Comparison of ENCODE assay signal across 11 cellular contexts in genomic region chr19:1364070-1364719, GRCh38. TPM values are rescaled to one million over a fixed set of nuclear protein-coding genes. Genes with fewer than 3 reads are reported as not detected.
A peak's percentile ranks its signal among the peaks of the same experiment; 100 is the strongest.
DNase-seq lines count a peak whose midpoint lies in the region; ATAC-seq and TF ChIP-seq lines count a peak whose summit lies in the region.
"Had no signal": no experiment of that assay in that cellular context is flagged by ENCODE, and none has a peak within 500 bp of the region (broad histone marks: within the 10 kb centered on the region; RNA-seq: fewer than 3 reads in every experiment).

No MANE protein-coding gene starts in this region.

- no peak overlapping the region for H3K56ac ChIP-seq in mesendoderm (ENCODE audit: low read length)

- no peak overlapping the region for H3K9ac ChIP-seq in mesendoderm (ENCODE audit: low read length)

- intact Hi-C loops in activated CD4-positive, alpha-beta memory T cell treated with anti-CD3 and anti-CD28 coated beads for 36 hours (cut with micrococcal nuclease): no loop called here

- H2BK15ac ChIP-seq in mesendoderm (replicated peaks; ENCODE audit: low read depth): no peak overlapping the region

- DNase-seq in activated CD4-positive, alpha-beta memory T cell treated with anti-CD3 and anti-CD28 coated beads, Interleukin-2, amount 10 ng/mL, durations not matched to agents 7 days and 5 days: no peak
- no peak for DNase-seq in activated CD4-positive, alpha-beta memory T cell treated with anti-CD3 and anti-CD28 coated beads for 36 hours
- DNase-seq in NAMALWA (ENCODE audit: low spot score): peak; percentile 34
- DNase-seq in effector memory CD8-positive, alpha-beta T cell: no peak
- DNase-seq in stimulated activated naive CD8-positive, alpha-beta T cell treated with anti-CD3 and anti-CD28 coated beads, Interleukin-15, Interleukin-2, amounts not matched to agents 100 U/mL and 50 U/mL, for 24 hours: peak; percentile 35
- no peak for DNase-seq in erythroblast (lab: John Stamatoyannopoulos, UW)
- no peak for DNase-seq in mesendoderm
- DNase-seq: NCI-H2029, T1000 had no signal

- POLR2A ChIA-PET in activated CD4-positive, alpha-beta memory T cell treated with anti-CD3 and anti-CD28 coated beads, Interleukin-2, amount 10 ng/mL, durations not matched to agents 7 days and 5 days (lab: Charles Lee): no interaction called here
- POLR2A ChIA-PET in activated CD4-positive, alpha-beta memory T cell treated with anti-CD3 and anti-CD28 coated beads for 36 hours (lab: Charles Lee): no interaction called here

- no peak overlapping the region for H4K8ac ChIP-seq in mesendoderm (ENCODE audit: low read depth, low read length)

- no peak overlapping the region for H3K4me3 ChIP-seq in mesendoderm (ENCODE audit: low read length)

- H3K4me1 Mint-ChIP-seq in activated CD4-positive, alpha-beta memory T cell treated with anti-CD3 and anti-CD28 coated beads, Interleukin-2, amount 10 ng/mL, durations not matched to agents 7 days and 5 days: peaks cover 28% of the 10 kb centered on the region
- H3K4me1 Mint-ChIP-seq in activated CD4-positive, alpha-beta memory T cell treated with anti-CD3 and anti-CD28 coated beads for 36 hours (ENCODE audit: low read depth): peaks cover 21% of the 10 kb centered on the region
- H3K4me1 Mint-ChIP-seq in effector memory CD8-positive, alpha-beta T cell (ENCODE audit: low read depth in 2 of 2): peaks cover 0 to 13% of the 10 kb centered on the region in 2 donors

- H4K5ac ChIP-seq in mesendoderm (ENCODE audit: low read length): no peak overlapping the region

- WGBS in mesendoderm (ENCODE audit: extremely low coverage, insufficient coverage, low lambda C conversion rate): no CpG with 5 or more reads among the region's 15 CpGs

- H3K4me2 ChIP-seq in mesendoderm (ENCODE audit: low read length): no peak overlapping the region

- ATAC-seq in effector memory CD8-positive, alpha-beta T cell (replicated peaks): peak; percentile 74
- peak; percentile 86 for ATAC-seq in stimulated activated naive CD8-positive, alpha-beta T cell treated with anti-CD3 and anti-CD28 coated beads, Interleukin-15, Interleukin-2, amounts not matched to agents 100 U/mL and 50 U/mL, for 24 hours
- ATAC-seq in HG03469 (IDR thresholded peaks at IDR 0.05; ENCODE audit: unreplicated experiment): no peak

- H3K79me2 ChIP-seq in mesendoderm (ENCODE audit: control insufficient read depth, insufficient read depth, low read length): peaks cover 4% of the 10 kb centered on the region

- H2AK5ac ChIP-seq in mesendoderm (ENCODE audit: low read length): no peak overlapping the region

- no peaks in the 10 kb centered on the region for H3K27me3 Mint-ChIP-seq in activated CD4-positive, alpha-beta memory T cell treated with anti-CD3 and anti-CD28 coated beads, Interleukin-2, amount 10 ng/mL, durations not matched to agents 7 days and 5 days
- no peaks in the 10 kb centered on the region for H3K27me3 Mint-ChIP-seq in activated CD4-positive, alpha-beta memory T cell treated with anti-CD3 and anti-CD28 coated beads for 36 hours
- no peaks in the 10 kb centered on the region for H3K27me3 Mint-ChIP-seq in effector memory CD8-positive, alpha-beta T cell

- peaks cover 3% of the 10 kb centered on the region for H3K36me3 ChIP-seq in mesendoderm (ENCODE audit: control insufficient read depth, insufficient read depth, low read length)

- H2BK5ac ChIP-seq in mesendoderm (ENCODE audit: low read length): no peak overlapping the region

- H3K4ac ChIP-seq in mesendoderm (ENCODE audit: low read depth, low read length): no peak overlapping the region

- H3K27ac Mint-ChIP-seq in activated CD4-positive, alpha-beta memory T cell treated with anti-CD3 and anti-CD28 coated beads, Interleukin-2, amount 10 ng/mL, durations not matched to agents 7 days and 5 days: peak overlapping the region; percentile 64
- no peak overlapping the region for H3K27ac Mint-ChIP-seq in activated CD4-positive, alpha-beta memory T cell treated with anti-CD3 and anti-CD28 coated beads for 36 hours
- H3K27ac Mint-ChIP-seq in effector memory CD8-positive, alpha-beta T cell: peak overlapping the region in 1 of 2 donors; percentile 86

- no peak overlapping the region for H3K23ac ChIP-seq in mesendoderm (ENCODE audit: low read length)

- H3K79me1 ChIP-seq in mesendoderm (ENCODE audit: low read length): no peaks in the 10 kb centered on the region

- no peak overlapping the region for H3K18ac ChIP-seq in mesendoderm (ENCODE audit: low read length)

- CTCF ChIA-PET in activated CD4-positive, alpha-beta memory T cell treated with anti-CD3 and anti-CD28 coated beads, Interleukin-2, amount 10 ng/mL, durations not matched to agents 7 days and 5 days (lab: Charles Lee): interaction anchor here (1.2 kb wide), 1 partner anchor 9 kb away, joined by 5 read pairs; a partner anchor contains a TSS
- CTCF ChIA-PET in activated CD4-positive, alpha-beta memory T cell treated with anti-CD3 and anti-CD28 coated beads for 36 hours (lab: Charles Lee): interaction anchor here (1.6 kb wide), 1 partner anchor 85 kb away, joined by 3 read pairs; no protein-coding TSS in a partner anchor

- no peak for TF ChIP-seq POLR2A in erythroblast (IDR thresholded peaks at IDR 0.05; ENCODE audit: low read length)

- no peaks in the 10 kb centered on the region for H3K4me1 ChIP-seq in mesendoderm (ENCODE audit: control insufficient read depth, low read depth, low read length)

- H2BK120ac ChIP-seq in mesendoderm (ENCODE audit: low read depth, low read length): no peak overlapping the region

- H3K4me3 Mint-ChIP-seq in activated CD4-positive, alpha-beta memory T cell treated with anti-CD3 and anti-CD28 coated beads, Interleukin-2, amount 10 ng/mL, durations not matched to agents 7 days and 5 days: peak overlapping the region; percentile 4
- no peak overlapping the region for H3K4me3 Mint-ChIP-seq in activated CD4-positive, alpha-beta memory T cell treated with anti-CD3 and anti-CD28 coated beads for 36 hours
- peak overlapping the region; percentile 62 to 80 for H3K4me3 Mint-ChIP-seq in effector memory CD8-positive, alpha-beta T cell

- no peak overlapping the region for H3K27ac ChIP-seq in mesendoderm (ENCODE audit: low read depth, low read length)
- H3K27ac ChIP-seq: C4-2B had no signal

- H3K9me3 Mint-ChIP-seq in activated CD4-positive, alpha-beta memory T cell treated with anti-CD3 and anti-CD28 coated beads, Interleukin-2, amount 10 ng/mL, durations not matched to agents 7 days and 5 days: no peaks in the 10 kb centered on the region
- no peaks in the 10 kb centered on the region for H3K9me3 Mint-ChIP-seq in activated CD4-positive, alpha-beta memory T cell treated with anti-CD3 and anti-CD28 coated beads for 36 hours
- no peaks in the 10 kb centered on the region for H3K9me3 Mint-ChIP-seq in effector memory CD8-positive, alpha-beta T cell

- H3K27me3 ChIP-seq in mesendoderm (ENCODE audit: insufficient read depth, low read length, poor library complexity): no peaks in the 10 kb centered on the region

- peaks cover 10% of the 10 kb centered on the region for H3K36me3 Mint-ChIP-seq in activated CD4-positive, alpha-beta memory T cell treated with anti-CD3 and anti-CD28 coated beads, Interleukin-2, amount 10 ng/mL, durations not matched to agents 7 days and 5 days (ENCODE audit: low read depth)
- peaks cover 46% of the 10 kb centered on the region for H3K36me3 Mint-ChIP-seq in activated CD4-positive, alpha-beta memory T cell treated with anti-CD3 and anti-CD28 coated beads for 36 hours
- H3K36me3 Mint-ChIP-seq in effector memory CD8-positive, alpha-beta T cell (ENCODE audit: insufficient read depth): peaks cover 8% of the 10 kb centered on the region

RNA-seq across cellular contexts. Expression of gene NDUFS7, which starts 19.5 kb away (rescaled TPM):
- total RNA-seq in activated CD4-positive, alpha-beta memory T cell treated with anti-CD3 and anti-CD28 coated beads, Interleukin-2, amount 10 ng/mL, durations not matched to agents 7 days and 5 days: 100 to 1,000 TPM; 107 to 109 TPM
- 100 to 1,000 TPM; 117 to 119 TPM for total RNA-seq in activated CD4-positive, alpha-beta memory T cell treated with anti-CD3 and anti-CD28 coated beads for 36 hours
- 40.8 TPM for polyA plus RNA-seq in mesendoderm (2013, experiment 1 of 2)
- 41.7 TPM for polyA plus RNA-seq in mesendoderm (2013, experiment 2 of 2)

RNA-seq across cellular contexts. Expression of gene GAMT, which starts 37.1 kb away (rescaled TPM):
- 10 to 100 TPM; 13.2 to 13.8 TPM for total RNA-seq in activated CD4-positive, alpha-beta memory T cell treated with anti-CD3 and anti-CD28 coated beads, Interleukin-2, amount 10 ng/mL, durations not matched to agents 7 days and 5 days
- total RNA-seq in activated CD4-positive, alpha-beta memory T cell treated with anti-CD3 and anti-CD28 coated beads for 36 hours: 10 to 100 TPM; 21.0 to 21.1 TPM
- polyA plus RNA-seq in mesendoderm (2013, experiment 1 of 2): 5.3 TPM
- polyA plus RNA-seq in mesendoderm (2013, experiment 2 of 2): 6.2 TPM

RNA-seq across cellular contexts. Expression of gene DAZAP1, which starts 43.2 kb away (rescaled TPM):
- 100 to 1,000 TPM; 194 to 218 TPM for total RNA-seq in activated CD4-positive, alpha-beta memory T cell treated with anti-CD3 and anti-CD28 coated beads, Interleukin-2, amount 10 ng/mL, durations not matched to agents 7 days and 5 days
- total RNA-seq in activated CD4-positive, alpha-beta memory T cell treated with anti-CD3 and anti-CD28 coated beads for 36 hours: 100 to 1,000 TPM; 226 to 242 TPM
- 243 TPM for polyA plus RNA-seq in mesendoderm (2013, experiment 1 of 2)
- polyA plus RNA-seq in mesendoderm (2013, experiment 2 of 2): 246 TPM

Comparison
In these comparisons a context has a peak if more than half of its experiments do, and no peak if none do; other contexts are left out.
1. DNase-seq: peak in NAMALWA (single experiment) and stimulated activated naive CD8-positive, alpha-beta T cell treated with anti-CD3 and anti-CD28 coated beads, Interleukin-15, Interleukin-2, amounts not matched to agents 100 U/mL and 50 U/mL, for 24 hours (single experiment); none in activated CD4-positive, alpha-beta memory T cell treated with anti-CD3 and anti-CD28 coated beads, Interleukin-2, amount 10 ng/mL, durations not matched to agents 7 days and 5 days (single experiment), activated CD4-positive, alpha-beta memory T cell treated with anti-CD3 and anti-CD28 coated beads for 36 hours (single experiment), effector memory CD8-positive, alpha-beta T cell (0 of 3), erythroblast (0 of 2) and mesendoderm (single experiment).